Comparison of ENCODE assay signal across 1 cellular context in the genomic region with DNA sequence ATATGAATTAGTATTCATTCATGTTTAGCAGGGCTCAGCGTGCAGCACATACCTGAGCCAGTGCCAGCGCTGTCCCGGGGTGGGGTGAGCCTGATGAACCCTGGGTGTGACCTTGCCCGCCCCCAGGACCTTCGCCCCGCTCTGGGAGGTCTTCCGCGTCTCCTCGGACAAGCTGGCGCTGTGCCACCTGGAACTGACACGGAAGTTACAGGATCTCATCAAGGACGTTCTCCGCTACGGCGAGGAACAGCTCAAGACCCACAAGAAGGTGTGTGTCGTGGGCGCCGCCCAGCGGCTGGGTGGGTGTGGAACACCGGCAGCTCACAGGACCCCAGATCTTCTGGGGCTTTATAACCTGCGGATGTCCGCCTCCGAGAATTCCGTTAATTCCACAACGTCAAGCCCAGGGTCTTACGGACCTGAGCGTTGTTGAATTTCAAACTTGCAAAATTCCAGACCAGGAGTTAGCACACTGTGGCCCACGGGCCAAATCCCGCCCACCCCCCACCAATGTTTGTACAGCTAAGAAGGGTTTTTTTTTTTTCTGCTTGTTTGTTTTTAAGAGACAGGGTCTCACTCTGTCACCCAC.
A peak's percentile ranks its signal among the peaks of the same experiment; 100 is the strongest.
TF ChIP-seq lines count a peak whose summit lies in the region.

No MANE protein-coding gene starts in this region.

TF ChIP-seq in HepG2, 621 proteins besides CTCF, POLR2A, EP300 and RAD21 (continued from another document and continues in another):
- TF ChIP-seq, protein P1, sequence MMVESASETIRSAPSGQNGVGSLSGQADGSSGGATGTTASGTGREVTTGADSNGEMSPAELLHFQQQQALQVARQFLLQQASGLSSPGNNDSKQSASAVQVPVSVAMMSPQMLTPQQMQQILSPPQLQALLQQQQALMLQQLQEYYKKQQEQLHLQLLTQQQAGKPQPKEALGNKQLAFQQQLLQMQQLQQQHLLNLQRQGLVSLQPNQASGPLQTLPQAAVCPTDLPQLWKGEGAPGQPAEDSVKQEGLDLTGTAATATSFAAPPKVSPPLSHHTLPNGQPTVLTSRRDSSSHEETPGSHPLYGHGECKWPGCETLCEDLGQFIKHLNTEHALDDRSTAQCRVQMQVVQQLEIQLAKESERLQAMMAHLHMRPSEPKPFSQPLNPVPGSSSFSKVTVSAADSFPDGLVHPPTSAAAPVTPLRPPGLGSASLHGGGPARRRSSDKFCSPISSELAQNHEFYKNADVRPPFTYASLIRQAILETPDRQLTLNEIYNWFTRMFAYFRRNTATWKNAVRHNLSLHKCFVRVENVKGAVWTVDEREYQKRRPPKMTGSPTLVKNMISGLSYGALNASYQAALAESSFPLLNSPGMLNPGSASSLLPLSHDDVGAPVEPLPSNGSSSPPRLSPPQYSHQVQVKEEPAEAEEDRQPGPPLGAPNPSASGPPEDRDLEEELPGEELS (CRISPR knock-in tag; IDR thresholded peaks at IDR 0.05), result peak; percentile 77; the same call in 1 of the 2 replicates
- peak; percentile 37; the same call in 1 of the 2 replicates for TF ChIP-seq KDM5A (IDR thresholded peaks at IDR 0.05; ENCODE audit: borderline replicate concordance, low read length)
- no peak for TF ChIP-seq ZNF615 (CRISPR knock-in tag; IDR thresholded peaks at IDR 0.05; ENCODE audit: borderline replicate concordance)
- TF ChIP-seq CBX2 (IDR thresholded peaks at IDR 0.05; ENCODE audit: low read depth, low read length), result no peak
- no peak for TF ChIP-seq CBX2 (CRISPR knock-in tag; IDR thresholded peaks at IDR 0.05; ENCODE audit: low read depth)
- no peak for TF ChIP-seq MEIS1 (CRISPR knock-in tag; IDR thresholded peaks at IDR 0.05; ENCODE audit: borderline replicate concordance)
- no peak for TF ChIP-seq GZF1 (CRISPR knock-in tag; IDR thresholded peaks at IDR 0.05)
- TF ChIP-seq ZNF136 (CRISPR knock-in tag; IDR thresholded peaks at IDR 0.05; ENCODE audit: low read depth), result no peak
- TF ChIP-seq, protein P2, sequence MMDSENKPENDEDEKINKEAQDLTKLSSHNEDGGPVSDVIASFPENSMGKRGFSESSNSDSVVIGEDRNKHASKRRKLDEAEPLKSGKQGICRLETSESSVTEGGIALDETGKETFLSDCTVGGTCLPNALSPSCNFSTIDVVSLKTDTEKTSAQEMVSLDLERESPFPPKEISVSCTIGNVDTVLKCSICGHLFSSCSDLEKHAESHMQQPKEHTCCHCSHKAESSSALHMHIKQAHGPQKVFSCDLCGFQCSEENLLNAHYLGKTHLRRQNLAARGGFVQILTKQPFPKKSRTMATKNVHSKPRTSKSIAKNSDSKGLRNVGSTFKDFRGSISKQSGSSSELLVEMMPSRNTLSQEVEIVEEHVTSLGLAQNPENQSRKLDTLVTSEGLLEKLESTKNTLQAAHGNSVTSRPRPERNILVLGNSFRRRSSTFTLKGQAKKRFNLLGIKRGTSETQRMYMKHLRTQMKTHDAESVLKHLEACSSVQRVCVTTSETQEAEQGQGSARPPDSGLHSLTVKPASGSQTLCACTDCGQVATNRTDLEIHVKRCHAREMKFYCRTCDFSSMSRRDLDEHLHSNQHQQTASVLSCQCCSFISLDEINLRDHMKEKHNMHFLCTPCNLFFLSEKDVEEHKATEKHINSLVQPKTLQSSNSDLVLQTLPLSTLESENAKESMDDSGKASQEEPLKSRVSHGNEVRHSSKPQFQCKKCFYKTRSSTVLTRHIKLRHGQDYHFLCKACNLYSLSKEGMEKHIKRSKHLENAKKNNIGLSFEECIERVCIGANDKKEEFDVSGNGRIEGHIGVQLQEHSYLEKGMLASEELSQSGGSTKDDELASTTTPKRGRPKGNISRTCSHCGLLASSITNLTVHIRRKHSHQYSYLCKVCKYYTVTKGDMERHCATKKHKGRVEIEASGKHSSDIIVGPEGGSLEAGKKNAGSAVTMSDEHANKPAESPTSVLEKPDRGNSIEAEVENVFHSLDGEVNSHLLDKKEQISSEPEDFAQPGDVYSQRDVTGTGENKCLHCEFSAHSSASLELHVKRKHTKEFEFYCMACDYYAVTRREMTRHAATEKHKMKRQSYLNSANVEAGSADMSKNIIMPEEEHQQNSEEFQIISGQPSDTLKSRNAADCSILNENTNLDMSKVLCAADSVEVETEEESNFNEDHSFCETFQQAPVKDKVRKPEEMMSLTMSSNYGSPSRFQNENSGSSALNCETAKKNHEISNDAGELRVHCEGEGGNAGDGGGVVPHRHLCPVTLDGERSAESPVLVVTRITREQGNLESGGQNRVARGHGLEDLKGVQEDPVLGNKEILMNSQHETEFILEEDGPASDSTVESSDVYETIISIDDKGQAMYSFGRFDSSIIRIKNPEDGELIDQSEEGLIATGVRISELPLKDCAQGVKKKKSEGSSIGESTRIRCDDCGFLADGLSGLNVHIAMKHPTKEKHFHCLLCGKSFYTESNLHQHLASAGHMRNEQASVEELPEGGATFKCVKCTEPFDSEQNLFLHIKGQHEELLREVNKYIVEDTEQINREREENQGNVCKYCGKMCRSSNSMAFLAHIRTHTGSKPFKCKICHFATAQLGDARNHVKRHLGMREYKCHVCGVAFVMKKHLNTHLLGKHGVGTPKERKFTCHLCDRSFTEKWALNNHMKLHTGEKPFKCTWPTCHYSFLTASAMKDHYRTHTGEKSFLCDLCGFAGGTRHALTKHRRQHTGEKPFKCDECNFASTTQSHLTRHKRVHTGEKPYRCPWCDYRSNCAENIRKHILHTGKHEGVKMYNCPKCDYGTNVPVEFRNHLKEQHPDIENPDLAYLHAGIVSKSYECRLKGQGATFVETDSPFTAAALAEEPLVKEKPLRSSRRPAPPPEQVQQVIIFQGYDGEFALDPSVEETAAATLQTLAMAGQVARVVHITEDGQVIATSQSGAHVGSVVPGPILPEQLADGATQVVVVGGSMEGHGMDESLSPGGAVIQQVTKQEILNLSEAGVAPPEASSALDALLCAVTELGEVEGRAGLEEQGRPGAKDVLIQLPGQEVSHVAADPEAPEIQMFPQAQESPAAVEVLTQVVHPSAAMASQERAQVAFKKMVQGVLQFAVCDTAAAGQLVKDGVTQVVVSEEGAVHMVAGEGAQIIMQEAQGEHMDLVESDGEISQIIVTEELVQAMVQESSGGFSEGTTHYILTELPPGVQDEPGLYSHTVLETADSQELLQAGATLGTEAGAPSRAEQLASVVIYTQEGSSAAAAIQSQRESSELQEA (CRISPR knock-in tag; IDR thresholded peaks at IDR 0.05; ENCODE audit: not compliant biosample characterization), result no peak
- TF ChIP-seq ETV5 (CRISPR knock-in tag; IDR thresholded peaks at IDR 0.05; ENCODE audit: borderline replicate concordance), result peak; percentile 76
- no peak for TF ChIP-seq CCAR2 (optimal IDR thresholded peaks at IDR 0.05; ENCODE audit: low read depth, low read length)
- TF ChIP-seq ATM (IDR thresholded peaks at IDR 0.05; ENCODE audit: borderline replicate concordance), result no peak
- no peak for TF ChIP-seq FIP1L1 (IDR thresholded peaks at IDR 0.05; ENCODE audit: borderline replicate concordance, insufficient read depth, low read depth, low read length)
- TF ChIP-seq, protein P3, sequence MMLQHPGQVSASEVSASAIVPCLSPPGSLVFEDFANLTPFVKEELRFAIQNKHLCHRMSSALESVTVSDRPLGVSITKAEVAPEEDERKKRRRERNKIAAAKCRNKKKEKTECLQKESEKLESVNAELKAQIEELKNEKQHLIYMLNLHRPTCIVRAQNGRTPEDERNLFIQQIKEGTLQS (CRISPR knock-in tag; IDR thresholded peaks at IDR 0.05), result no peak
- TF ChIP-seq, protein P4, sequence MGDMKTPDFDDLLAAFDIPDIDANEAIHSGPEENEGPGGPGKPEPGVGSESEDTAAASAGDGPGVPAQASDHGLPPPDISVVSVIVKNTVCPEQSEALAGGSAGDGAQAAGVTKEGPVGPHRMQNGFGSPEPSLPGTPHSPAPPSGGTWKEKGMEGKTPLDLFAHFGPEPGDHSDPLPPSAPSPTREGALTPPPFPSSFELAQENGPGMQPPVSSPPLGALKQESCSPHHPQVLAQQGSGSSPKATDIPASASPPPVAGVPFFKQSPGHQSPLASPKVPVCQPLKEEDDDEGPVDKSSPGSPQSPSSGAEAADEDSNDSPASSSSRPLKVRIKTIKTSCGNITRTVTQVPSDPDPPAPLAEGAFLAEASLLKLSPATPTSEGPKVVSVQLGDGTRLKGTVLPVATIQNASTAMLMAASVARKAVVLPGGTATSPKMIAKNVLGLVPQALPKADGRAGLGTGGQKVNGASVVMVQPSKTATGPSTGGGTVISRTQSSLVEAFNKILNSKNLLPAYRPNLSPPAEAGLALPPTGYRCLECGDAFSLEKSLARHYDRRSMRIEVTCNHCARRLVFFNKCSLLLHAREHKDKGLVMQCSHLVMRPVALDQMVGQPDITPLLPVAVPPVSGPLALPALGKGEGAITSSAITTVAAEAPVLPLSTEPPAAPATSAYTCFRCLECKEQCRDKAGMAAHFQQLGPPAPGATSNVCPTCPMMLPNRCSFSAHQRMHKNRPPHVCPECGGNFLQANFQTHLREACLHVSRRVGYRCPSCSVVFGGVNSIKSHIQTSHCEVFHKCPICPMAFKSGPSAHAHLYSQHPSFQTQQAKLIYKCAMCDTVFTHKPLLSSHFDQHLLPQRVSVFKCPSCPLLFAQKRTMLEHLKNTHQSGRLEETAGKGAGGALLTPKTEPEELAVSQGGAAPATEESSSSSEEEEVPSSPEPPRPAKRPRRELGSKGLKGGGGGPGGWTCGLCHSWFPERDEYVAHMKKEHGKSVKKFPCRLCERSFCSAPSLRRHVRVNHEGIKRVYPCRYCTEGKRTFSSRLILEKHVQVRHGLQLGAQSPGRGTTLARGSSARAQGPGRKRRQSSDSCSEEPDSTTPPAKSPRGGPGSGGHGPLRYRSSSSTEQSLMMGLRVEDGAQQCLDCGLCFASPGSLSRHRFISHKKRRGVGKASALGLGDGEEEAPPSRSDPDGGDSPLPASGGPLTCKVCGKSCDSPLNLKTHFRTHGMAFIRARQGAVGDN (CRISPR knock-in tag; IDR thresholded peaks at IDR 0.05), result peak; percentile 86
- no peak for TF ChIP-seq KMT2A (CRISPR knock-in tag; IDR thresholded peaks at IDR 0.05)
- TF ChIP-seq ZZZ3 (CRISPR knock-in tag; IDR thresholded peaks at IDR 0.05; ENCODE audit: borderline replicate concordance), result no peak
- no peak for TF ChIP-seq ISX (CRISPR knock-in tag; conservative IDR thresholded peaks at IDR 0.05)
- no peak for TF ChIP-seq MZF1 (CRISPR knock-in tag; IDR thresholded peaks at IDR 0.05; ENCODE audit: borderline replicate concordance)
- no peak for TF ChIP-seq ZNF761 (CRISPR knock-in tag; conservative IDR thresholded peaks at IDR 0.05)
- no peak for TF ChIP-seq ZNF547 (CRISPR knock-in tag; IDR thresholded peaks at IDR 0.05)
- no peak for TF ChIP-seq ZNF678 (CRISPR knock-in tag; IDR thresholded peaks at IDR 0.05)
- TF ChIP-seq ZNF670 (CRISPR knock-in tag; IDR thresholded peaks at IDR 0.05; ENCODE audit: borderline replicate concordance), result no peak
- no peak for TF ChIP-seq ZNF75D (CRISPR knock-in tag; IDR thresholded peaks at IDR 0.05; ENCODE audit: borderline replicate concordance)
- TF ChIP-seq AHR (CRISPR knock-in tag; IDR thresholded peaks at IDR 0.05), result 0 out of 2 replicates have a peak, but pooled peaks have one; percentile 46
- TF ChIP-seq, protein P5, sequence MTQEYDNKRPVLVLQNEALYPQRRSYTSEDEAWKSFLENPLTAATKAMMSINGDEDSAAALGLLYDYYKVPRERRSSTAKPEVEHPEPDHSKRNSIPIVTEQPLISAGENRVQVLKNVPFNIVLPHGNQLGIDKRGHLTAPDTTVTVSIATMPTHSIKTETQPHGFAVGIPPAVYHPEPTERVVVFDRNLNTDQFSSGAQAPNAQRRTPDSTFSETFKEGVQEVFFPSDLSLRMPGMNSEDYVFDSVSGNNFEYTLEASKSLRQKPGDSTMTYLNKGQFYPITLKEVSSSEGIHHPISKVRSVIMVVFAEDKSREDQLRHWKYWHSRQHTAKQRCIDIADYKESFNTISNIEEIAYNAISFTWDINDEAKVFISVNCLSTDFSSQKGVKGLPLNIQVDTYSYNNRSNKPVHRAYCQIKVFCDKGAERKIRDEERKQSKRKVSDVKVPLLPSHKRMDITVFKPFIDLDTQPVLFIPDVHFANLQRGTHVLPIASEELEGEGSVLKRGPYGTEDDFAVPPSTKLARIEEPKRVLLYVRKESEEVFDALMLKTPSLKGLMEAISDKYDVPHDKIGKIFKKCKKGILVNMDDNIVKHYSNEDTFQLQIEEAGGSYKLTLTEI (CRISPR knock-in tag; conservative IDR thresholded peaks at IDR 0.05), result no peak
- TF ChIP-seq TCF7 (IDR thresholded peaks at IDR 0.05; ENCODE audit: low read depth), result no peak
- 0 out of 2 replicates have a peak, but pooled peaks have one; percentile 19 for TF ChIP-seq ZKSCAN1 (IDR thresholded peaks at IDR 0.05; ENCODE audit: low read length)
- TF ChIP-seq, protein P6, sequence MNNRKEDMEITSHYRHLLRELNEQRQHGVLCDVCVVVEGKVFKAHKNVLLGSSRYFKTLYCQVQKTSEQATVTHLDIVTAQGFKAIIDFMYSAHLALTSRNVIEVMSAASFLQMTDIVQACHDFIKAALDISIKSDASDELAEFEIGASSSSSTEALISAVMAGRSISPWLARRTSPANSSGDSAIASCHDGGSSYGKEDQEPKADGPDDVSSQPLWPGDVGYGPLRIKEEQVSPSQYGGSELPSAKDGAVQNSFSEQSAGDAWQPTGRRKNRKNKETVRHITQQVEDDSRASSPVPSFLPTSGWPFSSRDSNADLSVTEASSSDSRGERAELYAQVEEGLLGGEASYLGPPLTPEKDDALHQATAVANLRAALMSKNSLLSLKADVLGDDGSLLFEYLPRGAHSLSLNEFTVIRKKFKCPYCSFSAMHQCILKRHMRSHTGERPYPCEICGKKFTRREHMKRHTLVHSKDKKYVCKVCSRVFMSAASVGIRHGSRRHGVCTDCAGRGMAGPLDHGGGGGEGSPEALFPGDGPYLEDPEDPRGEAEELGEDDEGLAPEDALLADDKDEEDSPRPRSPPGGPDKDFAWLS (CRISPR knock-in tag; IDR thresholded peaks at IDR 0.05; ENCODE audit: borderline replicate concordance), result no peak
- TF ChIP-seq LCORL (IDR thresholded peaks at IDR 0.05), result no peak
- TF ChIP-seq LCORL (CRISPR knock-in tag; IDR thresholded peaks at IDR 0.05), result 0 out of 2 replicates have a peak, but pooled peaks have one; percentile 43
- no peak for TF ChIP-seq ZNF317 (CRISPR knock-in tag; IDR thresholded peaks at IDR 0.05)
- TF ChIP-seq, protein P7, sequence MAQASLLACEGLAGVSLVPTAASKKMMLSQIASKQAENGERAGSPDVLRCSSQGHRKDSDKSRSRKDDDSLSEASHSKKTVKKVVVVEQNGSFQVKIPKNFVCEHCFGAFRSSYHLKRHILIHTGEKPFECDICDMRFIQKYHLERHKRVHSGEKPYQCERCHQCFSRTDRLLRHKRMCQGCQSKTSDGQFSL (CRISPR knock-in tag; IDR thresholded peaks at IDR 0.05), result no peak; the same call in 1 of the 2 replicates
- TF ChIP-seq REXO4 (CRISPR knock-in tag; IDR thresholded peaks at IDR 0.05; ENCODE audit: borderline replicate concordance), result no peak
- peak; percentile 68 for TF ChIP-seq ISL2 (CRISPR knock-in tag; IDR thresholded peaks at IDR 0.05)
- TF ChIP-seq NONO (IDR thresholded peaks at IDR 0.05), result no peak
- TF ChIP-seq NONO (CRISPR knock-in tag; conservative IDR thresholded peaks at IDR 0.05), result peak; percentile 79
- TF ChIP-seq HIVEP1 (CRISPR knock-in tag; IDR thresholded peaks at IDR 0.05), result peak; percentile 78
- TF ChIP-seq, protein P8, sequence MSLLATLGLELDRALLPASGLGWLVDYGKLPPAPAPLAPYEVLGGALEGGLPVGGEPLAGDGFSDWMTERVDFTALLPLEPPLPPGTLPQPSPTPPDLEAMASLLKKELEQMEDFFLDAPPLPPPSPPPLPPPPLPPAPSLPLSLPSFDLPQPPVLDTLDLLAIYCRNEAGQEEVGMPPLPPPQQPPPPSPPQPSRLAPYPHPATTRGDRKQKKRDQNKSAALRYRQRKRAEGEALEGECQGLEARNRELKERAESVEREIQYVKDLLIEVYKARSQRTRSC (CRISPR knock-in tag; IDR thresholded peaks at IDR 0.05; ENCODE audit: low read depth), result no peak
- peak; percentile 90; the same call in 1 of the 2 replicates for TF ChIP-seq MTA1 (CRISPR knock-in tag; IDR thresholded peaks at IDR 0.05; ENCODE audit: borderline replicate concordance)
- TF ChIP-seq ZNF776 (CRISPR knock-in tag; IDR thresholded peaks at IDR 0.05), result no peak
